Comparison of ENCODE assay signal across 23 cellular contexts in genomic region chr5:114665551-114665950, GRCh38.
"Had no signal": no experiment of that assay in that cellular context is flagged by ENCODE, and none has a peak within 500 bp of the region (broad histone marks: within the 10 kb centered on the region; RNA-seq: fewer than 3 reads in every experiment).

No MANE protein-coding gene starts in this region.

- H3K27ac ChIP-seq: body of pancreas, parathyroid adenoma, psoas muscle, sigmoid colon had no signal

- H3K4me1 ChIP-seq: body of pancreas, parathyroid adenoma, psoas muscle, sigmoid colon had no signal

- H3K27me3 ChIP-seq: body of pancreas, sigmoid colon had no signal

- H3K9me3 ChIP-seq: body of pancreas, psoas muscle, sigmoid colon had no signal

- H3K9ac ChIP-seq: parathyroid adenoma had no signal

- H3K79me2 ChIP-seq: parathyroid adenoma had no signal

- DNase-seq: activated CD4-positive, alpha-beta T cell treated with anti-CD3 and anti-CD28 coated beads for 4 hours; activated CD4-positive, alpha-beta T cell treated with anti-CD3 and anti-CD28 coated beads, Interleukin-2, amount 50 U/mL, for 4 hours; activated effector memory CD4-positive, alpha-beta T cell treated with Interleukin-2 at 50 U/mL for 16 hours; activated naive CD4-positive, alpha-beta T cell treated with Interleukin-2 at 50 U/mL for 16 hours; activated T-cell treated with anti-CD3 and anti-CD28 coated beads for 4 hours; anterior cingulate cortex; body of pancreas; dermis blood vessel endothelial cell; effector CD4-positive, alpha-beta T cell; left ventricle myocardium superior; occipital lobe; psoas muscle; sigmoid colon; small intestine; stimulated activated CD4-positive, alpha-beta T cell treated with anti-CD3 and anti-CD28 coated beads, Interleukin-1b, Interleukin-23, amount 100 ng/mL, for 48 hours; stimulated activated CD4-positive, alpha-beta T cell treated with anti-CD3 and anti-CD28 coated beads, Interleukin-4, amount 100 ng/mL, for 4 hours; stimulated activated CD8-positive, alpha-beta memory T cell treated with anti-CD3 and anti-CD28 coated beads, Interleukin-4, amount 100 ng/mL, for 48 hours; stimulated activated naive CD8-positive, alpha-beta T cell treated with anti-CD3 and anti-CD28 coated beads, Interleukin-15, amount 100 ng/mL, for 72 hours; substantia nigra had no signal

- H3K4me3 ChIP-seq: body of pancreas, psoas muscle, sigmoid colon had no signal

- H3K4me1 Mint-ChIP-seq: stimulated activated memory B cell treated with anti-CD40 and anti-IgM and Interleukin-4, amounts not matched to agents 10 μg/mL and 1 μg/mL and 100 μg/mL, for 72 hours; stimulated activated naive CD8-positive, alpha-beta T cell treated with anti-CD3 and anti-CD28 coated beads, Interleukin-15, amount 100 ng/mL, for 72 hours had no signal

- H3K9me3 Mint-ChIP-seq: type B pancreatic cell had no signal

- H2AFZ ChIP-seq: parathyroid adenoma had no signal

- H3K27ac Mint-ChIP-seq: activated naive CD8-positive, alpha-beta T cell; stimulated activated memory B cell treated with anti-CD40 and anti-IgM and Interleukin-4, amounts not matched to agents 10 μg/mL and 1 μg/mL and 100 μg/mL, for 72 hours; stimulated activated naive CD8-positive, alpha-beta T cell treated with anti-CD3 and anti-CD28 coated beads, Interleukin-15, amount 100 ng/mL, for 72 hours; type B pancreatic cell had no signal

- H3K36me3 Mint-ChIP-seq: activated naive CD8-positive, alpha-beta T cell; stimulated activated memory B cell treated with anti-CD40 and anti-IgM and Interleukin-4, amounts not matched to agents 10 μg/mL and 1 μg/mL and 100 μg/mL, for 72 hours; type B pancreatic cell had no signal

- H3K27me3 Mint-ChIP-seq: activated naive CD8-positive, alpha-beta T cell; stimulated activated memory B cell treated with anti-CD40 and anti-IgM and Interleukin-4, amounts not matched to agents 10 μg/mL and 1 μg/mL and 100 μg/mL, for 72 hours; stimulated activated naive CD8-positive, alpha-beta T cell treated with anti-CD3 and anti-CD28 coated beads, Interleukin-15, amount 100 ng/mL, for 72 hours; type B pancreatic cell had no signal

- ATAC-seq: body of pancreas; left ventricle myocardium superior; psoas muscle; stimulated activated memory B cell treated with anti-CD40 and anti-IgM and Interleukin-4, amounts not matched to agents 10 μg/mL and 1 μg/mL and 100 μg/mL, for 72 hours; stimulated activated naive CD8-positive, alpha-beta T cell treated with anti-CD3 and anti-CD28 coated beads, Interleukin-15, amount 100 ng/mL, for 72 hours had no signal

- H3K36me3 ChIP-seq: sigmoid colon had no signal

- H3K4me3 Mint-ChIP-seq: activated naive CD8-positive, alpha-beta T cell; stimulated activated memory B cell treated with anti-CD40 and anti-IgM and Interleukin-4, amounts not matched to agents 10 μg/mL and 1 μg/mL and 100 μg/mL, for 72 hours; stimulated activated naive CD8-positive, alpha-beta T cell treated with anti-CD3 and anti-CD28 coated beads, Interleukin-15, amount 100 ng/mL, for 72 hours; type B pancreatic cell had no signal
